ENCODE assay signal across 25 cellular contexts in genomic region chr13:104832265-104832664, GRCh38.
A peak's percentile ranks its signal among the peaks of the same experiment; 100 is the strongest.
DNase-seq lines count a peak whose midpoint lies in the region; FAIRE-seq and TF ChIP-seq lines count a peak whose summit lies in the region.
"Had no signal": no experiment of that assay in that cellular context is flagged by ENCODE, and none has a peak within 500 bp of the region (broad histone marks: within the 10 kb centered on the region; RNA-seq: fewer than 3 reads in every experiment).

No MANE protein-coding gene starts in this region.

- no peaks in the 10 kb centered on the region for H3K4me1 Mint-ChIP-seq in progenitor cell of endocrine pancreas (ENCODE audit: low read depth)
- H3K4me1 Mint-ChIP-seq: CD4-positive, alpha-beta memory T cell; T-cell had no signal

- H3K27ac Mint-ChIP-seq in progenitor cell of endocrine pancreas = peak overlapping the region; percentile 10
- H3K27ac Mint-ChIP-seq: T-cell had no signal

- dilution Hi-C loops in endothelial cell of umbilical vein (cut with MboI; ENCODE audit: extremely low pct_ligation_motif_present, low sequenced_read_pairs) = no loop called here

- H3K27ac ChIP-seq in endothelial cell of umbilical vein (ENCODE audit: insufficient read depth, low read depth, low read length) = no peak overlapping the region
- no peak overlapping the region for H3K27ac ChIP-seq in coronary artery
- H3K27ac ChIP-seq: BLaER1 treated with 17β-estradiol and CSF1 and Interleukin-3, amounts not matched to agents 10 nM and 100 nM; PC-9; RWPE1 had no signal

- H3K9me3 ChIP-seq in endothelial cell of umbilical vein (replicated peaks; ENCODE audit: control insufficient read depth, insufficient read depth, low read length) = no peaks in the 10 kb centered on the region
- H3K9me3 ChIP-seq: BLaER1 treated with 17β-estradiol and CSF1 and Interleukin-3, amounts not matched to agents 10 nM and 100 nM; Caco-2; HAP-1 had no signal

- H3K4me1 ChIP-seq in endothelial cell of umbilical vein (ENCODE audit: control insufficient read depth, extremely low read depth, insufficient read depth, low read length) = no peaks in the 10 kb centered on the region
- H3K4me1 ChIP-seq: BLaER1 treated with 17β-estradiol and CSF1 and Interleukin-3, amounts not matched to agents 10 nM and 100 nM; Caco-2; HAP-1 had no signal

- H3K4me3 ChIP-seq in endothelial cell of umbilical vein (replicated peaks in 1 of 3; ENCODE audit: insufficient read depth in 1 of 3, low read depth in 1 of 3, low read length in 3 of 3) (no peak overlapping the region), coronary artery (no peak overlapping the region)
- H3K4me3 ChIP-seq: BLaER1 treated with 17β-estradiol and CSF1 and Interleukin-3, amounts not matched to agents 10 nM and 100 nM; HAP-1; PC-9 had no signal

- no peaks in the 10 kb centered on the region for H3K27me3 ChIP-seq in endothelial cell of umbilical vein (ENCODE audit: control insufficient read depth in 2 of 2, insufficient read depth in 2 of 2, low read length in 2 of 2)
- H3K27me3 ChIP-seq: BLaER1 treated with 17β-estradiol and CSF1 and Interleukin-3, amounts not matched to agents 10 nM and 100 nM had no signal

- H3K36me3 Mint-ChIP-seq in progenitor cell of endocrine pancreas (ENCODE audit: insufficient read depth) = no peaks in the 10 kb centered on the region
- H3K36me3 Mint-ChIP-seq: CD4-positive, alpha-beta memory T cell; T-cell had no signal

- TF ChIP-seq POLR2A in endothelial cell of umbilical vein (IDR thresholded peaks at IDR 0.05; ENCODE audit: low read depth, low read length) = no peak

- CTCF ChIA-PET in endothelial cell of umbilical vein (lab: Charles Lee) = no interaction called here

- no peak overlapping the region for H3K4me2 ChIP-seq in endothelial cell of umbilical vein (ENCODE audit: insufficient read depth, low read length)
- H3K4me2 ChIP-seq: BLaER1 treated with 17β-estradiol and CSF1 and Interleukin-3, amounts not matched to agents 10 nM and 100 nM; PC-9 had no signal

- H3K36me3 ChIP-seq in endothelial cell of umbilical vein (ENCODE audit: control insufficient read depth in 2 of 2, extremely low read depth in 1 of 2, insufficient read depth in 2 of 2, low read length in 2 of 2) = no peaks in the 10 kb centered on the region
- H3K36me3 ChIP-seq: BLaER1 treated with 17β-estradiol and CSF1 and Interleukin-3, amounts not matched to agents 10 nM and 100 nM; HAP-1 had no signal

- H3K4me3 Mint-ChIP-seq in progenitor cell of endocrine pancreas (ENCODE audit: low read depth) = no peak overlapping the region
- H3K4me3 Mint-ChIP-seq: CD4-positive, alpha-beta memory T cell; T-cell had no signal

- TF ChIP-seq CTCF in endothelial cell of umbilical vein (IDR thresholded peaks at IDR 0.05; ENCODE audit: extremely low read depth in 1 of 2, insufficient read depth in 1 of 2, low read depth in 1 of 2, low read length in 2 of 2) = no peak
- no peak for TF ChIP-seq CTCF in progenitor cell of endocrine pancreas (IDR thresholded peaks at IDR 0.05; ENCODE audit: unreplicated experiment)
- no peak for TF ChIP-seq CTCF in coronary artery (IDR thresholded peaks at IDR 0.05)

- no peaks in the 10 kb centered on the region for H3K79me2 ChIP-seq in endothelial cell of umbilical vein (ENCODE audit: control insufficient read depth, insufficient read depth, low read length)

- peaks cover under 1% of the 10 kb centered on the region for H3K9me3 Mint-ChIP-seq in progenitor cell of endocrine pancreas (ENCODE audit: low read depth)

- H3K27me3 Mint-ChIP-seq in progenitor cell of endocrine pancreas = peaks cover under 1% of the 10 kb centered on the region
- H3K27me3 Mint-ChIP-seq: CD4-positive, alpha-beta memory T cell had no signal

- no peak overlapping the region for H2AFZ ChIP-seq in endothelial cell of umbilical vein (ENCODE audit: low read depth, low read length)
- H2AFZ ChIP-seq: PC-9 had no signal

- DNase-seq in NCI-H2171 treated with DMSO at 0.1 percent for 48 hours (lab: John Stamatoyannopoulos, UW) = peak; percentile 68
- no peak for DNase-seq in NCI-H2171 (lab: John Stamatoyannopoulos, UW)
- peak; percentile 46 for DNase-seq in NCI-H510A treated with DMSO at 0.1 percent for 48 hours (lab: John Stamatoyannopoulos, UW)
- DNase-seq in endothelial cell of umbilical vein (ENCODE audit: low read depth, low spot score) = no peak
- DNase-seq in progenitor cell of endocrine pancreas (ENCODE audit: low spot score, unreplicated experiment) = no peak
- no peak for DNase-seq in NAMALWA (ENCODE audit: low spot score)
- DNase-seq in coronary artery (ENCODE audit: low spot score) = no peak
- DNase-seq in RCC 7860 (ENCODE audit: low spot score) = no peak
- DNase-seq: 8988T; Caco-2; CD4-positive, alpha-beta memory T cell; DMS 273 treated with DMSO at 0.1 percent for 48 hours; KG1; NCI-H1105 treated with DMSO at 0.1 percent for 48 hours; NCI-H1694; NCI-H2081 treated with DMSO at 0.1 percent for 48 hours; NCI-H226; PC-9; SHP77 treated with DMSO at 0.1 percent for 48 hours; T-cell had no signal

- POLR2A ChIA-PET in endothelial cell of umbilical vein (lab: Charles Lee) = no interaction called here

- intact Hi-C loops in endothelial cell of umbilical vein (cut with micrococcal nuclease) = no loop called here

- H3K9me1 ChIP-seq in endothelial cell of umbilical vein (replicated peaks; ENCODE audit: control insufficient read depth, extremely low read depth, insufficient read depth, low read length) = no peaks in the 10 kb centered on the region

- no peak overlapping the region for H3K9ac ChIP-seq in endothelial cell of umbilical vein (replicated peaks; ENCODE audit: extremely low read depth, insufficient read depth, low read length)
- H3K9ac ChIP-seq: BLaER1 treated with 17β-estradiol and CSF1 and Interleukin-3, amounts not matched to agents 10 nM and 100 nM had no signal

- H4K20me1 ChIP-seq in endothelial cell of umbilical vein (replicated peaks; ENCODE audit: control insufficient read depth, extremely low read depth, insufficient read depth, low read length) = no peaks in the 10 kb centered on the region
- H4K20me1 ChIP-seq: BLaER1 treated with 17β-estradiol and CSF1 and Interleukin-3, amounts not matched to agents 10 nM and 100 nM had no signal

- no TSS peak for BruUV-seq in endothelial cell of umbilical vein (replicated peaks; lab: Mats Ljungman, UMichigan)

- FAIRE-seq in endothelial cell of umbilical vein (lab: Jason Lieb, UNC) = peak; percentile 24
- FAIRE-seq in RCC 7860 (lab: Jason Lieb, UNC) = no peak
- FAIRE-seq: GM19239, HTR-8/SVneo had no signal

TF ChIP-seq in endothelial cell of umbilical vein, 7 proteins besides CTCF, POLR2A, EP300 and RAD21:
- no peak for TF ChIP-seq POLR2AphosphoS5 (IDR thresholded peaks at IDR 0.05; ENCODE audit: insufficient read depth, low read depth, low read length)
- no peak for TF ChIP-seq MAX (IDR thresholded peaks at IDR 0.05; ENCODE audit: insufficient read depth, insufficient read length)
- no peak for TF ChIP-seq FOS (IDR thresholded peaks at IDR 0.05; ENCODE audit: borderline replicate concordance, insufficient read depth, low read length)
- TF ChIP-seq EZH2 (IDR thresholded peaks at IDR 0.05; ENCODE audit: borderline replicate concordance, low read depth, low read length, severe bottlenecking) = no peak
- TF ChIP-seq GATA2 (IDR thresholded peaks at IDR 0.05; ENCODE audit: insufficient read depth, insufficient read length, low read depth, low read length) = no peak
- no peak for TF ChIP-seq JUN (IDR thresholded peaks at IDR 0.05; ENCODE audit: borderline replicate concordance, insufficient read depth, insufficient read length, low read depth)
- TF ChIP-seq MYC (IDR thresholded peaks at IDR 0.05; ENCODE audit: low read depth, low read length) = no peak

Comparison
In these comparisons a context has a peak if more than half of its experiments do, and no peak if none do; other contexts are left out.
1. DNase-seq: peak in NCI-H2171 treated with DMSO at 0.1 percent for 48 hours (single experiment) and NCI-H510A treated with DMSO at 0.1 percent for 48 hours (single experiment); none in NCI-H2171 (single experiment), endothelial cell of umbilical vein (single experiment), progenitor cell of endocrine pancreas (single experiment), NAMALWA (single experiment), coronary artery (single experiment) and RCC 7860 (single experiment).